9 cellular contexts compared by ENCODE assay signal in the genomic region with DNA sequence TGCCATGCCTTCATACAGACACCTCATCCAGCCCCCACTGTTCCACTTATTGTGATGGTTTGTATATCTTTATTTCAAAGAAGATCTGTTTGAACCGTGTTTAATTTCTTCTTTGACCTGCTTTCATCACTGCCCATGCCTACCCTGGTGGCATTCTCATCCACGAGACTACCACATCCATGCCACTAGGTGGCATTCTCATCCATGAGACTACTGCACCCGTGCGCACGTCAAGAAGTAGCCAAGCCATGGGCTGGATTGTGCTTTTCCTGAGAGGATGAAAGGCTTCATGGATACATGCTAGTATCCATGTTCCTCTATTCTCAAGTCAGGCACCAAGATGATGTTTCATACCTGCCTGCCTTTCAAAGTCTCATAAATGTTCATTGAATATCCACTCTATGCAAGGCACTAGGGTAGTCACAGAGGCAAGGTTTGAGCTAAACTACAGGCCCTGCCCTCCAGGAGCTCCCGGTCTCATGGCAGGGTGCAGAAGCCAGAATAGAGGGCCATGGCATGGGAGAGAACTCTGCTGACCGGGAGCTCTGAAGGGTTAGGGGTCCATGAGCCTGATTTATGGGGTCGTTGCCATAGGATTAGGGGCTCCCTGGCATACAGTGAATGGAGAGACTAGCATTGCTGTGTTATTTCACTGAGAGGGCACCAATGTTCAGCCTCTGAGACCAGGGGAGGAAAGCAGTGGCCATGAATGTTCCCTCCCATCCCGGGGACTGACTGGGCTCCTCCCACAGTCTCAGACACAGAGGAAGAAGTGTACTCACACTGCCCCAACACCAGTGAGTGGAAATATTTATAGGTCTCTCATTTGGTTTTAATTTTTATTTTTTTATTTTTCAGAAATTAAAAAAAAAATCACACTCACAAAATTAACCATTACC. TPM values are rescaled to one million over a fixed set of nuclear protein-coding genes. Genes with fewer than 3 reads are reported as not detected.
DNase-seq lines count a peak whose midpoint lies in the region; ATAC-seq and TF ChIP-seq lines count a peak whose summit lies in the region.
"Had no signal": no experiment of that assay in that cellular context is flagged by ENCODE, and none has a peak within 500 bp of the region (broad histone marks: within the 10 kb centered on the region; RNA-seq: fewer than 3 reads in every experiment).

No MANE protein-coding gene starts in this region.

- H3K27me3 ChIP-seq in SU-DHL-6 (ENCODE audit: low read length) (no peaks in the 10 kb centered on the region), dorsolateral prefrontal cortex (peaks cover 0 to 48% (median 3%) of the 10 kb centered on the region in 45 donors), upper lobe of right lung (no peaks in the 10 kb centered on the region)

- no peak overlapping the region for H2AFZ ChIP-seq in SU-DHL-6 (ENCODE audit: low read depth, low read length, severe bottlenecking)

- H3K36me3 ChIP-seq in SU-DHL-6 (ENCODE audit: low read length) (no peaks in the 10 kb centered on the region), upper lobe of right lung (no peaks in the 10 kb centered on the region)

- H3K27ac ChIP-seq in SU-DHL-6 (ENCODE audit: low read depth, low read length) (no peak overlapping the region), dorsolateral prefrontal cortex (peak overlapping the region in 2 of 59 donors; percentile 16 to 28), upper lobe of right lung (no peak overlapping the region)

- H3K27ac Mint-ChIP-seq in memory B cell: no peak overlapping the region
- H3K27ac Mint-ChIP-seq: activated naive CD4-positive, alpha-beta T cell treated with anti-CD3 and anti-CD28 coated beads, Interleukin-2, amount 50 U/mL, for 72 hours had no signal

- H3K4me2 ChIP-seq in SU-DHL-6 (ENCODE audit: low read depth, low read length, poor library complexity, severe bottlenecking): no peak overlapping the region

- peaks cover 5% of the 10 kb centered on the region for H3K36me3 Mint-ChIP-seq in memory B cell
- H3K36me3 Mint-ChIP-seq: activated naive CD4-positive, alpha-beta T cell treated with anti-CD3 and anti-CD28 coated beads, Interleukin-2, amount 50 U/mL, for 72 hours had no signal

- DNase-seq in DMS53 treated with DMSO at 0.1 percent for 48 hours (lab: John Stamatoyannopoulos, UW; ENCODE audit: unreplicated experiment) (peak; percentile 36), LNCaP clone FGC (ENCODE audit: low read depth) (peak; percentile 8), dorsolateral prefrontal cortex (peak; percentile 22 to 78 (median 56)), memory B cell (ENCODE audit: low spot score in 2 of 2) (no peak), upper lobe of right lung (no peak)

- H3K4me3 Mint-ChIP-seq in memory B cell: no peak overlapping the region

- H3F3A ChIP-seq in SU-DHL-6 (ENCODE audit: insufficient read depth): no peaks in the 10 kb centered on the region

- no peaks in the 10 kb centered on the region for H3K9me3 Mint-ChIP-seq in memory B cell
- H3K9me3 Mint-ChIP-seq: activated naive CD4-positive, alpha-beta T cell treated with anti-CD3 and anti-CD28 coated beads, Interleukin-2, amount 50 U/mL, for 72 hours had no signal

- ATAC-seq in GM19328 (IDR thresholded peaks at IDR 0.05; ENCODE audit: unreplicated experiment) (peak; percentile 66), memory B cell (ENCODE audit: low read depth) (peak; percentile 53), upper lobe of right lung (peak; percentile 94), GM19452 (IDR thresholded peaks at IDR 0.05; ENCODE audit: unreplicated experiment) (no peak)

- intact Hi-C loops in dorsolateral prefrontal cortex (cut with DNase I) (loop anchor here (5.0 to 10.0 kb wide), 4 partner anchors 399 to 754 kb away; a partner anchor contains a TSS), upper lobe of right lung (cut with DNase I) (no loop called here)

- H3K27me3 Mint-ChIP-seq in memory B cell: no peaks in the 10 kb centered on the region

- H3K4me3 ChIP-seq in LNCaP clone FGC (ENCODE audit: low read depth, low read length) (no peak overlapping the region), SU-DHL-6 (ENCODE audit: insufficient read depth, low read length, poor library complexity, severe bottlenecking) (no peak overlapping the region), dorsolateral prefrontal cortex (no peak overlapping the region), upper lobe of right lung (no peak overlapping the region)

- no peaks in the 10 kb centered on the region for H3K9me3 ChIP-seq in SU-DHL-6 (ENCODE audit: insufficient read depth, low read length)
- no peaks in the 10 kb centered on the region for H3K9me3 ChIP-seq in upper lobe of right lung

- H4K20me1 ChIP-seq in SU-DHL-6 (ENCODE audit: low read depth, low read length): no peaks in the 10 kb centered on the region

- H3K79me2 ChIP-seq in SU-DHL-6 (ENCODE audit: insufficient read depth, low read length): no peaks in the 10 kb centered on the region

- TF ChIP-seq CTCF in LNCaP clone FGC (IDR thresholded peaks at IDR 0.05; ENCODE audit: control insufficient read depth, extremely low read depth, insufficient read depth): peak; percentile 82
- TF ChIP-seq CTCF in SU-DHL-6 (IDR thresholded peaks at IDR 0.05; ENCODE audit: insufficient read depth, low read length, poor library complexity, severe bottlenecking): peak; percentile 20
- TF ChIP-seq CTCF in dorsolateral prefrontal cortex (IDR thresholded peaks at IDR 0.05 in 54 of 56, conservative IDR thresholded peaks at IDR 0.05 in 2 of 56; ENCODE audit: low read depth in 1 of 56, partially characterized antibody in 56 of 56): peak; percentile 25 to 81 (median 67)
- TF ChIP-seq CTCF in upper lobe of right lung (IDR thresholded peaks at IDR 0.05): peak; percentile 64

- no peaks in the 10 kb centered on the region for H3K4me1 ChIP-seq in upper lobe of right lung

- H3K9ac ChIP-seq in SU-DHL-6 (ENCODE audit: low read length): no peak overlapping the region

- no peaks in the 10 kb centered on the region for H3K4me1 Mint-ChIP-seq in memory B cell

- no peaks in the 10 kb centered on the region for H3K9me2 ChIP-seq in SU-DHL-6 (replicated peaks; ENCODE audit: insufficient read depth, low read length)

RNA-seq across cellular contexts. Expression of a gene that starts 24.8 kb away (rescaled TPM):
- total RNA-seq in dorsolateral prefrontal cortex: 10 to 100 TPM; 18.9 to 40.5 (median 28.8) TPM
- 26.3 TPM for total RNA-seq in upper lobe of right lung

RNA-seq across cellular contexts. Expression of a gene that starts 33.7 kb away (rescaled TPM):
- total RNA-seq in dorsolateral prefrontal cortex: under 1 TPM in 2 of 120 experiments, not detected in 118; 0.39 to 0.43 TPM
- total RNA-seq in upper lobe of right lung: not detected
- total RNA-seq: activated naive CD4-positive, alpha-beta T cell treated with anti-CD3 and anti-CD28 coated beads, Interleukin-2, amount 50 U/mL, for 72 hours had no signal

Comparison
In these comparisons a context has a peak if more than half of its experiments do, and no peak if none do; other contexts are left out.
1. DNase-seq: peak in DMS53 treated with DMSO at 0.1 percent for 48 hours (single experiment), LNCaP clone FGC (single experiment) and dorsolateral prefrontal cortex (10 of 10); none in memory B cell (0 of 2) and upper lobe of right lung (single experiment).
2. CTCF ChIP-seq: peak in every context shown above with its lines; median percentile 82 in LNCaP clone FGC; 67 in dorsolateral prefrontal cortex; 64 in upper lobe of right lung; 20 in SU-DHL-6.